In the genomic region with DNA sequence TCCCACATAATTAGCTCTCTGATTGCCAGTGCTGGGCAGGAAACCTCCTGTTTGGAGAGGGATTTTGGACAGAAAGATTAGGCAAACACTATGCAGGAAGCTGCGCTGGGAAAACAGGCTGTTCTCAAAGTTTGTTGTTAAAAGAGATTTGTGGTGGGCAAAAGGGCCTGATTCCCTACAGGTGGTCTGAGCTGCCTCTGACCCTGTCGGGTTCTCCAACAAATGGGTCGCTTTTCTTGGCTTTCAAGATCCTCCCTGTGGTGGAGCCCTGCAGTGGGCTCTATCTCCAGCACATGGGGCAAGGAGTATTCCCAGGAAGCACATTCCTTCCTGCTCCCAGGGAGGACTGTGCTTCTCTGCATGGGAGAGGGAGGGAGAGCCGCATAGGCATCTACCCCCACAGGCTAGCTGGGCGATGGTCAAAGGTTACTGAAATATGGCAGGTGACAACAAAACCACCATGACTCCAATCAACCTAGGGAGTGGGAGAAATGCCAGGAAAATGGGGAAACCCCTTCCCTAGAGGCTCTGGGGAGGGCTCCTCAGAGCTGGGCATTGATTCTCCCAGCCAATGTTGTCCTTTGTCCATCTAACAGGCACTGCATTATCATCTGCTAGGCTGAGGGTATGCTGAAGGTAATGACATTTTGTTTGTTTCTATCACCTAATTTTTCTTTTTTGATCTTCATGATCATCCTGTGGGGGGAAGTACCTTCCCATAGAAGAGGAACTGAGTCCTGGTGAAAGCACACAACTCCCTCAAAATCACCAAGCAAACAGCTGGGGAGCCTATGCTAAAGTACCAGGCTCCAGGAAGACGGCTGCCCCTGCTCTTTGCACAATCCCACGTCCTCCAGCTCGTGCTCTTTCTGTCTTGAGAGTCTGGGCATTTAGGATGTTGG, we compare ENCODE assay signal across 1 cellular context.
TF ChIP-seq lines count a peak whose summit lies in the region.

No MANE protein-coding gene starts in this region.

TF ChIP-seq in HepG2, 621 proteins besides CTCF, POLR2A, EP300 and RAD21 (continued from another document):
- TF ChIP-seq HMGXB4 (CRISPR knock-in tag; IDR thresholded peaks at IDR 0.05; ENCODE audit: borderline replicate concordance in 1 of 2, low read depth in 1 of 2) (no peak), ZNF577 (CRISPR knock-in tag; IDR thresholded peaks at IDR 0.05; ENCODE audit: borderline replicate concordance, low read depth) (no peak), MAFG (CRISPR knock-in tag; IDR thresholded peaks at IDR 0.05) (no peak), SKIL (CRISPR knock-in tag; IDR thresholded peaks at IDR 0.05; ENCODE audit: borderline replicate concordance) (no peak), ZNF780A (CRISPR knock-in tag; IDR thresholded peaks at IDR 0.05) (no peak), TAF1 (CRISPR knock-in tag; IDR thresholded peaks at IDR 0.05) (0 out of 2 replicates have a peak, but pooled peaks have one; percentile 17), EHMT2 (IDR thresholded peaks at IDR 0.05; ENCODE audit: borderline replicate concordance, low read depth, low read length) (peak; percentile 34; the same call in 1 of the 2 replicates), SMC3 (IDR thresholded peaks at IDR 0.05; ENCODE audit: low read length) (no peak), ZNF777 (CRISPR knock-in tag; IDR thresholded peaks at IDR 0.05) (no peak), TFE3 (CRISPR knock-in tag; IDR thresholded peaks at IDR 0.05) (peak; percentile 33; the same call in 1 of the 2 replicates), MLX (CRISPR knock-in tag; IDR thresholded peaks at IDR 0.05) (no peak), TCF7 (IDR thresholded peaks at IDR 0.05; ENCODE audit: low read depth) (no peak), DMAP1 (CRISPR knock-in tag; IDR thresholded peaks at IDR 0.05) (0 out of 2 replicates have a peak, but pooled peaks have one; percentile 21), RELA (CRISPR knock-in tag; IDR thresholded peaks at IDR 0.05) (0 out of 2 replicates have a peak, but pooled peaks have one; percentile 25)
